17 cellular contexts compared by ENCODE assay signal in genomic region chr16:84957792-84958191, GRCh38. TPM values are rescaled to one million over a fixed set of nuclear protein-coding genes. Genes with fewer than 3 reads are reported as not detected.
DNase-seq lines count a peak whose midpoint lies in the region; ATAC-seq, FAIRE-seq and TF ChIP-seq lines count a peak whose summit lies in the region.
"Had no signal": no experiment of that assay in that cellular context is flagged by ENCODE, and none has a peak within 500 bp of the region (broad histone marks: within the 10 kb centered on the region; RNA-seq: fewer than 3 reads in every experiment).

No MANE protein-coding gene starts in this region.

- H3K27me3 Mint-ChIP-seq in WTC11 (ENCODE audit: low read depth), result no peaks in the 10 kb centered on the region
- H3K27me3 Mint-ChIP-seq in CD8-positive, alpha-beta memory T cell, result peaks cover 4 to 7% of the 10 kb centered on the region in 2 donors

- no peaks in the 10 kb centered on the region for H3K79me2 ChIP-seq in mesendoderm (ENCODE audit: control insufficient read depth, insufficient read depth, low read length)

- no peak overlapping the region for H2BK5ac ChIP-seq in mesendoderm (ENCODE audit: low read length)

- H3K18ac ChIP-seq in mesendoderm (ENCODE audit: low read length), result no peak overlapping the region

- POLR2A ChIA-PET in A549 (lab: Yijun Ruan, JAX) (no interaction called here), WTC11 (lab: Charles Lee) (no interaction called here)
- POLR2A ChIA-PET in CD8-positive, alpha-beta memory T cell (lab: Charles Lee), result no interaction called here

- H3K56ac ChIP-seq in mesendoderm (ENCODE audit: low read length), result no peak overlapping the region

- no peak overlapping the region for H2BK120ac ChIP-seq in mesendoderm (ENCODE audit: low read depth, low read length)

- H4K5ac ChIP-seq in mesendoderm (ENCODE audit: low read length), result no peak overlapping the region

- peaks cover 1% of the 10 kb centered on the region for H3K4me1 Mint-ChIP-seq in WTC11
- no peaks in the 10 kb centered on the region for H3K4me1 Mint-ChIP-seq in CD8-positive, alpha-beta memory T cell

- no peak for TF ChIP-seq CTCF in A549 (IDR thresholded peaks at IDR 0.05)
- TF ChIP-seq CTCF in WTC11 (IDR thresholded peaks at IDR 0.05), result no peak
- no peak for TF ChIP-seq CTCF in transverse colon (IDR thresholded peaks at IDR 0.05)

- no peak overlapping the region for H3K4me3 Mint-ChIP-seq in WTC11
- H3K4me3 Mint-ChIP-seq in CD8-positive, alpha-beta memory T cell, result no peak overlapping the region

- no peak overlapping the region for H3K4ac ChIP-seq in mesendoderm (ENCODE audit: low read depth, low read length)

- no peak overlapping the region for H4K8ac ChIP-seq in mesendoderm (ENCODE audit: low read depth, low read length)

- CTCF ChIA-PET in A549 (lab: Yijun Ruan, JAX), result interaction anchor here (1.2 to 11.2 kb wide), 4 partner anchors 11 to 205 kb away, joined by 3 to 219 read pairs (median 96); no protein-coding TSS in a partner anchor
- CTCF ChIA-PET in WTC11 (lab: Charles Lee), result no interaction called here
- CTCF ChIA-PET in CD8-positive, alpha-beta memory T cell (lab: Charles Lee), result no interaction called here

- no peak for ATAC-seq in A549
- no peak for ATAC-seq in WTC11
- no peak for ATAC-seq in HG03439 (IDR thresholded peaks at IDR 0.05; ENCODE audit: unreplicated experiment)

- no peaks in the 10 kb centered on the region for H3K9me3 Mint-ChIP-seq in WTC11
- no peaks in the 10 kb centered on the region for H3K9me3 Mint-ChIP-seq in CD8-positive, alpha-beta memory T cell

- H3K36me3 ChIP-seq in mesendoderm (ENCODE audit: control insufficient read depth, insufficient read depth, low read length) (no peaks in the 10 kb centered on the region), transverse colon (no peaks in the 10 kb centered on the region)
- no peaks in the 10 kb centered on the region for H3K36me3 ChIP-seq in CD8-positive, alpha-beta memory T cell (ENCODE audit: insufficient read depth, low read length)
- H3K36me3 ChIP-seq: BLaER1 had no signal

- H3K79me1 ChIP-seq in mesendoderm (ENCODE audit: low read length), result no peaks in the 10 kb centered on the region

- H3K27ac Mint-ChIP-seq in WTC11, result no peak overlapping the region
- H3K27ac Mint-ChIP-seq in CD8-positive, alpha-beta memory T cell, result no peak overlapping the region

- no peak for FAIRE-seq in A549 (lab: Jason Lieb, UNC)
- FAIRE-seq: GM19239, H54 had no signal

- H3K4me3 ChIP-seq in A549 (no peak overlapping the region), mesendoderm (ENCODE audit: low read length) (no peak overlapping the region), transverse colon (no peak overlapping the region)
- H3K4me3 ChIP-seq in CD8-positive, alpha-beta memory T cell (ENCODE audit: low read length), result no peak overlapping the region
- H3K4me3 ChIP-seq: BLaER1 had no signal

- H3K4me2 ChIP-seq in A549, result no peak overlapping the region
- H3K4me2 ChIP-seq in mesendoderm (ENCODE audit: low read length), result no peak overlapping the region
- H3K4me2 ChIP-seq: BLaER1 had no signal

- H3K9me3 ChIP-seq in A549 (no peaks in the 10 kb centered on the region), transverse colon (no peaks in the 10 kb centered on the region)
- no peaks in the 10 kb centered on the region for H3K9me3 ChIP-seq in CD8-positive, alpha-beta memory T cell (ENCODE audit: low read length)
- H3K9me3 ChIP-seq: BLaER1 had no signal

- no peak overlapping the region for H3K23ac ChIP-seq in mesendoderm (ENCODE audit: low read length)

- TF ChIP-seq RAD21 in A549 (conservative IDR thresholded peaks at IDR 0.05 in 1 of 2, IDR thresholded peaks at IDR 0.05 in 1 of 2), result no peak

- H3K27ac ChIP-seq in A549 (no peak overlapping the region), mesendoderm (ENCODE audit: low read depth, low read length) (no peak overlapping the region), transverse colon (no peak overlapping the region)
- H3K27ac ChIP-seq in CD8-positive, alpha-beta memory T cell (ENCODE audit: low read depth, low read length), result no peak overlapping the region
- H3K27ac ChIP-seq: 22Rv1, BLaER1 had no signal

- no peak overlapping the region for H3K9ac ChIP-seq in mesendoderm (ENCODE audit: low read length)
- H3K9ac ChIP-seq: BLaER1 had no signal

- 100% methylated on average over 1 of the region's 1 CpG for WGBS in A549 (ENCODE audit: missing lambda C conversion rate)
- WGBS in mesendoderm (ENCODE audit: extremely low coverage, insufficient coverage, low lambda C conversion rate), result no CpG with 5 or more reads among the region's 1 CpG
- WGBS in transverse colon (ENCODE audit: low coverage in 1 of 2), 2 donors, result 83% methylated on average over 1 of the region's 1 CpG; no CpG with 5 or more reads in 1 of the 2 donors

- no peak overlapping the region for H2AK5ac ChIP-seq in mesendoderm (ENCODE audit: low read length)

- TF ChIP-seq EP300 in A549 (IDR thresholded peaks at IDR 0.05) (no peak), transverse colon (IDR thresholded peaks at IDR 0.05; ENCODE audit: low read depth) (no peak)

- no peaks in the 10 kb centered on the region for H3K36me3 Mint-ChIP-seq in WTC11
- H3K36me3 Mint-ChIP-seq in CD8-positive, alpha-beta memory T cell, result no peaks in the 10 kb centered on the region

- H3K27me3 ChIP-seq in mesendoderm (ENCODE audit: insufficient read depth, low read length, poor library complexity) (no peaks in the 10 kb centered on the region), transverse colon (no peaks in the 10 kb centered on the region)
- no peaks in the 10 kb centered on the region for H3K27me3 ChIP-seq in CD8-positive, alpha-beta memory T cell (ENCODE audit: insufficient read depth, low read length, poor library complexity, severe bottlenecking)

- H2BK15ac ChIP-seq in mesendoderm (replicated peaks; ENCODE audit: low read depth), result no peak overlapping the region

- in situ Hi-C loops in transverse colon (cut with MboI; ENCODE audit: low pct_ligation_motif_present in 1 of 4, low pct_unique_long_range_greater_than_20kb in 1 of 4, low sequenced_read_pairs in 3 of 4), result no loop called here

- no peak for TF ChIP-seq POLR2A in A549 (IDR thresholded peaks at IDR 0.05; ENCODE audit: low read length)
- TF ChIP-seq POLR2A in transverse colon (IDR thresholded peaks at IDR 0.05), result no peak

- DNase-seq in DMS 273 (lab: John Stamatoyannopoulos, UW; ENCODE audit: unreplicated experiment), result peak; percentile 44
- no peak for DNase-seq in DMS 273 treated with DMSO at 0.1 percent for 48 hours (lab: John Stamatoyannopoulos, UW)
- DNase-seq in A549 (ENCODE audit: low read depth in 1 of 2, low spot score in 1 of 2), result no peak
- no peak for DNase-seq in WTC11 (ENCODE audit: low spot score)
- peak; percentile 46 for DNase-seq in mesendoderm
- no peak for DNase-seq in transverse colon
- no peak for DNase-seq in CD8-positive, alpha-beta memory T cell
- DNase-seq: AML-193, Calu3, DND-41, GDM1, Karpas-422 had no signal

- H3K4me1 ChIP-seq in A549 (no peaks in the 10 kb centered on the region), mesendoderm (ENCODE audit: control insufficient read depth, low read depth, low read length) (no peaks in the 10 kb centered on the region), transverse colon (peaks cover 2 to 8% (median 6%) of the 10 kb centered on the region in 4 donors)
- H3K4me1 ChIP-seq in CD8-positive, alpha-beta memory T cell (ENCODE audit: insufficient read depth, low read length), result no peaks in the 10 kb centered on the region

- intact Hi-C loops in transverse colon (cut with DNase I; ENCODE audit: low total_unique reads), result no loop called here

TF ChIP-seq in A549, 52 proteins besides CTCF, POLR2A, EP300 and RAD21 (continues in another document):
- no peak for TF ChIP-seq E2F6 (IDR thresholded peaks at IDR 0.05; ENCODE audit: borderline replicate concordance, low read depth)
- no peak for TF ChIP-seq KDM5A (IDR thresholded peaks at IDR 0.05)
- TF ChIP-seq PHF8 (IDR thresholded peaks at IDR 0.05; ENCODE audit: borderline replicate concordance, low read depth), result no peak
- no peak for TF ChIP-seq NPAS2 (CRISPR knock-in tag; IDR thresholded peaks at IDR 0.05; ENCODE audit: borderline replicate concordance)

TF ChIP-seq in WTC11, 78 proteins besides CTCF, POLR2A, EP300 and RAD21:
- TF ChIP-seq SMAD4 (CRISPR knock-in tag; IDR thresholded peaks at IDR 0.05) (no peak), USF1 (CRISPR knock-in tag; IDR thresholded peaks at IDR 0.05) (peak; percentile 58; the same call in 1 of the 2 replicates), CREM (CRISPR knock-in tag; IDR thresholded peaks at IDR 0.05) (no peak), NFYB (CRISPR knock-in tag; conservative IDR thresholded peaks at IDR 0.05; ENCODE audit: low read depth) (peak; percentile 36; the same call in 1 of the 2 replicates)

RNA-seq across cellular contexts. Expression of gene ZDHHC7, which starts 53.5 kb away (rescaled TPM):
- 58.0 and 88.6 TPM in 2 replicates for polyA plus RNA-seq in A549 (2011; rRNA removed)
- polyA plus RNA-seq in A549 (2012; cell fraction: cytosol; rRNA removed), result 65.9 and 68.3 TPM in 2 replicates
- 54.7 and 55.5 TPM in 2 replicates for polyA plus RNA-seq in A549 (2012; cell fraction: nucleus; rRNA removed)
- 39.4 to 43.7 TPM (median 42.3 TPM) in 3 replicates for polyA plus RNA-seq in A549 (2017; fragmentation: RNase III; extraction: RNeasy Plus Mini Kit Qiagen cat#74134 plus additional on column Dnase treatment)
- 70.3 and 80.3 TPM in 2 replicates for polyA minus RNA-seq in A549 (2011; rRNA and poly(A)+ RNA removed)
- 35.7 to 38.7 TPM (median 38.1 TPM) in 3 replicates for total RNA-seq in WTC11 (2021)
- polyA plus RNA-seq in mesendoderm (2013, experiment 1 of 2), result 28.5 TPM
- polyA plus RNA-seq in mesendoderm (2013, experiment 2 of 2), result 27.8 TPM
- total RNA-seq in transverse colon, result 100 to 1,000 TPM; 100 to 940 (median 120) TPM
- 10 to 100 TPM; 31.6 to 32.6 TPM for total RNA-seq in CD8-positive, alpha-beta memory T cell
- 45.7 TPM for polyA plus RNA-seq in CD8-positive, alpha-beta memory T cell

Comparison
In these comparisons a context has a peak if more than half of its experiments do, and no peak if none do; other contexts are left out.
1. DNase-seq: peak in DMS 273 (single experiment) and mesendoderm (single experiment); none in DMS 273 treated with DMSO at 0.1 percent for 48 hours (single experiment), A549 (0 of 2), WTC11 (single experiment), transverse colon (single experiment) and CD8-positive, alpha-beta memory T cell (0 of 5).